1 cellular context compared by ENCODE assay signal in the genomic region with DNA sequence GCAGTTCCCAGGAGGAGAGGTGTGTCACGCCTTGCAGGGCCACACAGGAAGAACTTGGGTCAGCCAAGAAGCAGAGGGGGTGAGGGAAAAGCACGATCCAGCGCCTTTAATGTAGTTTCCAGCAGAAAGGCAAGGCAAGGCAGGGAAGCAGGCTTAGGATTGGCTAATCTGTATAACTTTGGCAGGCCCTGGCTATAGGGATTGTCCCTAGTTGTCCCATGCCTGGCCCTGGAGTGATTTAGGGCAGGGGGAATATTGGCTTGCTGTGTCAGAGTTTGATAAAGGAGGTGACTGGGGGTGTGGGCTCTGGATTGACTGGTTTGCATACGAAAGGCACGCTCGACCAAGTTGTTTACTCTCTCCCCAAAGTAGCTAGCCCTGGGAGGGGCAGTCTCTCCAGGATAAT.
TF ChIP-seq lines count a peak whose summit lies in the region.

No MANE protein-coding gene starts in this region.

TF ChIP-seq in H1, 55 proteins besides CTCF, POLR2A, EP300 and RAD21:
- TF ChIP-seq, protein P1, sequence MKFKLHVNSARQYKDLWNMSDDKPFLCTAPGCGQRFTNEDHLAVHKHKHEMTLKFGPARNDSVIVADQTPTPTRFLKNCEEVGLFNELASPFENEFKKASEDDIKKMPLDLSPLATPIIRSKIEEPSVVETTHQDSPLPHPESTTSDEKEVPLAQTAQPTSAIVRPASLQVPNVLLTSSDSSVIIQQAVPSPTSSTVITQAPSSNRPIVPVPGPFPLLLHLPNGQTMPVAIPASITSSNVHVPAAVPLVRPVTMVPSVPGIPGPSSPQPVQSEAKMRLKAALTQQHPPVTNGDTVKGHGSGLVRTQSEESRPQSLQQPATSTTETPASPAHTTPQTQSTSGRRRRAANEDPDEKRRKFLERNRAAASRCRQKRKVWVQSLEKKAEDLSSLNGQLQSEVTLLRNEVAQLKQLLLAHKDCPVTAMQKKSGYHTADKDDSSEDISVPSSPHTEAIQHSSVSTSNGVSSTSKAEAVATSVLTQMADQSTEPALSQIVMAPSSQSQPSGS (IDR thresholded peaks at IDR 0.05; ENCODE audit: low read length), result no peak
- TF ChIP-seq, protein P2, sequence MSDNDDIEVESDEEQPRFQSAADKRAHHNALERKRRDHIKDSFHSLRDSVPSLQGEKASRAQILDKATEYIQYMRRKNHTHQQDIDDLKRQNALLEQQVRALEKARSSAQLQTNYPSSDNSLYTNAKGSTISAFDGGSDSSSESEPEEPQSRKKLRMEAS (IDR thresholded peaks at IDR 0.05), result no peak
- peak; percentile 88; the same call in 1 of the 2 replicates for TF ChIP-seq RBBP5 (IDR thresholded peaks at IDR 0.05; ENCODE audit: borderline replicate concordance, low read depth, low read length)
- TF ChIP-seq SP1 (IDR thresholded peaks at IDR 0.05; ENCODE audit: low read depth, low read length), result 0 out of 2 replicates have a peak, but pooled peaks have one; percentile 8
TF ChIP-seq in H1: peak in this region for 2.
